1 cellular context compared by ENCODE assay signal in the genomic region with DNA sequence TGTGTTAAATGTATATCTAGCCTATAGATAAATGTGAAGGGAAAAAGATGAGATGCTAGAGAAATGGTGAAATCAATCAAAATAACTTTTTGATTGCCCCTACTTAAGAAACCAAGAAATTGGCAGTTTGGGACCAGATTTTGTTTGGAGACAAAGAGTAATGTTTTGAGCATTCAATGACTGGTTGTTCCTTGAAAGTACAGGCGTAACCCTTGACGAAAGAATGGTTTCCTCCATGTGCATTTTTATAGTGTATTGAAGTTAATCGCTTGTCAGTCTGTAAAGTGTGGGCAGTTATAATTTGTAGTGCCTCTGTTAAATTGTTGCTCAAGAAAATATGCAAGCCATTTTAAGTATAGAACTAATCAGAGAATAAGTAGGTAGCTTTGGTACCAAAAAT.
TF ChIP-seq lines count a peak whose summit lies in the region.

No MANE protein-coding gene starts in this region.

TF ChIP-seq in K562, 482 proteins besides CTCF, POLR2A, EP300 and RAD21:
- TF ChIP-seq, protein P1, sequence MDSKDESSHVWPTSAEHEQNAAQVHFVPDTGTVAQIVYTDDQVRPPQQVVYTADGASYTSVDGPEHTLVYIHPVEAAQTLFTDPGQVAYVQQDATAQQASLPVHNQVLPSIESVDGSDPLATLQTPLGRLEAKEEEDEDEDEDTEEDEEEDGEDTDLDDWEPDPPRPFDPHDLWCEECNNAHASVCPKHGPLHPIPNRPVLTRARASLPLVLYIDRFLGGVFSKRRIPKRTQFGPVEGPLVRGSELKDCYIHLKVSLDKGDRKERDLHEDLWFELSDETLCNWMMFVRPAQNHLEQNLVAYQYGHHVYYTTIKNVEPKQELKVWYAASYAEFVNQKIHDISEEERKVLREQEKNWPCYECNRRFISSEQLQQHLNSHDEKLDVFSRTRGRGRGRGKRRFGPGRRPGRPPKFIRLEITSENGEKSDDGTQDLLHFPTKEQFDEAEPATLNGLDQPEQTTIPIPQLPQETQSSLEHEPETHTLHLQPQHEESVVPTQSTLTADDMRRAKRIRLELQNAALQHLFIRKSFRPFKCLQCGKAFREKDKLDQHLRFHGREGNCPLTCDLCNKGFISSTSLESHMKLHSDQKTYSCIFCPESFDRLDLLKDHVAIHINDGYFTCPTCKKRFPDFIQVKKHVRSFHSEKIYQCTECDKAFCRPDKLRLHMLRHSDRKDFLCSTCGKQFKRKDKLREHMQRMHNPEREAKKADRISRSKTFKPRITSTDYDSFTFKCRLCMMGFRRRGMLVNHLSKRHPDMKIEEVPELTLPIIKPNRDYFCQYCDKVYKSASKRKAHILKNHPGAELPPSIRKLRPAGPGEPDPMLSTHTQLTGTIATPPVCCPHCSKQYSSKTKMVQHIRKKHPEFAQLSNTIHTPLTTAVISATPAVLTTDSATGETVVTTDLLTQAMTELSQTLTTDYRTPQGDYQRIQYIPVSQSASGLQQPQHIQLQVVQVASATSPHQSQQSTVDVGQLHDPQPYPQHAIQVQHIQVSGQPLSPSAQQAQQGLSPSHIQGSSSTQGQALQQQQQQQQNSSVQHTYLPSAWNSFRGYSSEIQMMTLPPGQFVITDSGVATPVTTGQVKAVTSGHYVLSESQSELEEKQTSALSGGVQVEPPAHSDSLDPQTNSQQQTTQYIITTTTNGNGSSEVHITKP (IDR thresholded peaks at IDR 0.05; ENCODE audit: partially characterized antibody) = peak; percentile 59
- TF ChIP-seq C11orf30 (IDR thresholded peaks at IDR 0.05; ENCODE audit: low read depth) (no peak), RBM34 (IDR thresholded peaks at IDR 0.05; ENCODE audit: borderline replicate concordance, insufficient read depth, low read length) (no peak)
- TF ChIP-seq, protein P2, sequence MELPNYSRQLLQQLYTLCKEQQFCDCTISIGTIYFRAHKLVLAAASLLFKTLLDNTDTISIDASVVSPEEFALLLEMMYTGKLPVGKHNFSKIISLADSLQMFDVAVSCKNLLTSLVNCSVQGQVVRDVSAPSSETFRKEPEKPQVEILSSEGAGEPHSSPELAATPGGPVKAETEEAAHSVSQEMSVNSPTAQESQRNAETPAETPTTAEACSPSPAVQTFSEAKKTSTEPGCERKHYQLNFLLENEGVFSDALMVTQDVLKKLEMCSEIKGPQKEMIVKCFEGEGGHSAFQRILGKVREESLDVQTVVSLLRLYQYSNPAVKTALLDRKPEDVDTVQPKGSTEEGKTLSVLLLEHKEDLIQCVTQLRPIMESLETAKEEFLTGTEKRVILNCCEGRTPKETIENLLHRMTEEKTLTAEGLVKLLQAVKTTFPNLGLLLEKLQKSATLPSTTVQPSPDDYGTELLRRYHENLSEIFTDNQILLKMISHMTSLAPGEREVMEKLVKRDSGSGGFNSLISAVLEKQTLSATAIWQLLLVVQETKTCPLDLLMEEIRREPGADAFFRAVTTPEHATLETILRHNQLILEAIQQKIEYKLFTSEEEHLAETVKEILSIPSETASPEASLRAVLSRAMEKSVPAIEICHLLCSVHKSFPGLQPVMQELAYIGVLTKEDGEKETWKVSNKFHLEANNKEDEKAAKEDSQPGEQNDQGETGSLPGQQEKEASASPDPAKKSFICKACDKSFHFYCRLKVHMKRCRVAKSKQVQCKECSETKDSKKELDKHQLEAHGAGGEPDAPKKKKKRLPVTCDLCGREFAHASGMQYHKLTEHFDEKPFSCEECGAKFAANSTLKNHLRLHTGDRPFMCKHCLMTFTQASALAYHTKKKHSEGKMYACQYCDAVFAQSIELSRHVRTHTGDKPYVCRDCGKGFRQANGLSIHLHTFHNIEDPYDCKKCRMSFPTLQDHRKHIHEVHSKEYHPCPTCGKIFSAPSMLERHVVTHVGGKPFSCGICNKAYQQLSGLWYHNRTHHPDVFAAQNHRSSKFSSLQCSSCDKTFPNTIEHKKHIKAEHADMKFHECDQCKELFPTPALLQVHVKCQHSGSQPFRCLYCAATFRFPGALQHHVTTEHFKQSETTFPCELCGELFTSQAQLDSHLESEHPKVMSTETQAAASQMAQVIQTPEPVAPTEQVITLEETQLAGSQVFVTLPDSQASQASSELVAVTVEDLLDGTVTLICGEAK (IDR thresholded peaks at IDR 0.05) = peak; percentile 18; the same call in 1 of the 2 replicates
- TF ChIP-seq, protein P2 (CRISPR knock-in tag; IDR thresholded peaks at IDR 0.05) = no peak
